In genomic region chrX:102345916-102346315, GRCh38 we compare ENCODE assay signal across 8 cellular contexts.
A peak's percentile ranks its signal among the peaks of the same experiment; 100 is the strongest.
DNase-seq lines count a peak whose midpoint lies in the region; ATAC-seq, FAIRE-seq and TF ChIP-seq lines count a peak whose summit lies in the region.

No MANE protein-coding gene starts in this region.

- H3K36me3 ChIP-seq in ovary = no peaks in the 10 kb centered on the region

- DNase-seq in CMK (ENCODE audit: low read depth) (peak; percentile 5), HT-29 (ENCODE audit: low spot score) (peak; percentile 73), fibroblast of pulmonary artery (ENCODE audit: low read depth) (peak; percentile 40), ovary (peak; percentile 34 to 71 (median 54)), urothelium cell line (ENCODE audit: low spot score) (peak; percentile 19)
- DNase-seq in activated CD8-positive, alpha-beta memory T cell treated with anti-CD3 and anti-CD28 coated beads, Interleukin-2, amount 50 U/mL, for 1 hour (ENCODE audit: extremely low read depth) = peak; percentile 16

- 25 to 29% (median 27%) methylated on average over 3 of the region's 3 CpGs for whole genome bisulfite sequencing in ovary, 3 donors

- H3K27ac ChIP-seq in ovary = no peak overlapping the region

- H3K4me1 ChIP-seq in ovary (ENCODE audit: insufficient read depth) = no peaks in the 10 kb centered on the region

- no peak for TF ChIP-seq EP300 in ovary (IDR thresholded peaks at IDR 0.05)

- TF ChIP-seq CTCF in fibroblast of pulmonary artery (IDR thresholded peaks at IDR 0.05; ENCODE audit: low read length, missing control alignments) = peak; percentile 57
- TF ChIP-seq CTCF in ovary (IDR thresholded peaks at IDR 0.05) = peak in 2 of 3 donors; percentile 27 to 35

- ATAC-seq in HG03460 (IDR thresholded peaks at IDR 0.05; ENCODE audit: unreplicated experiment) (no peak), GM21423 (IDR thresholded peaks at IDR 0.05; ENCODE audit: unreplicated experiment) (no peak)

- TF ChIP-seq POLR2A in ovary (IDR thresholded peaks at IDR 0.05) = no peak

- intact Hi-C loops in ovary (cut with DNase I) = no loop called here

- no peaks in the 10 kb centered on the region for H3K27me3 ChIP-seq in ovary

- H3K4me3 ChIP-seq in fibroblast of pulmonary artery (replicated peaks; ENCODE audit: low read depth, low read length) = no peak overlapping the region
- no peak overlapping the region for H3K4me3 ChIP-seq in ovary

- no peaks in the 10 kb centered on the region for H3K9me3 ChIP-seq in ovary

- no peak for FAIRE-seq in urothelium cell line (lab: Jason Lieb, UNC)

Comparison
In these comparisons a context has a peak if more than half of its experiments do, and no peak if none do; other contexts are left out.
1. DNase-seq: peak in every context shown above with its lines; median percentile 73 in HT-29; 54 in ovary; 40 in fibroblast of pulmonary artery; 19 in urothelium cell line; 16 in activated CD8-positive, alpha-beta memory T cell treated with anti-CD3 and anti-CD28 coated beads, Interleukin-2, amount 50 U/mL, for 1 hour; 5 in CMK.